Comparison of ENCODE assay signal across 30 cellular contexts in genomic region chr20:1295276-1295930, GRCh38. TPM values are rescaled to one million over a fixed set of nuclear protein-coding genes. Genes with fewer than 3 reads are reported as not detected.
"Had no signal": no experiment of that assay in that cellular context is flagged by ENCODE, and none has a peak within 500 bp of the region (broad histone marks: within the 10 kb centered on the region; RNA-seq: fewer than 3 reads in every experiment).

No MANE protein-coding gene starts in this region.

- H3K4me1 Mint-ChIP-seq: immature natural killer cell, nephron progenitor cell had no signal

- H3K4me3 ChIP-seq: adrenal gland, ascending aorta, gastroesophageal sphincter, lower lobe of right lung, ovary, psoas muscle, spleen, suprapubic skin, tibial nerve had no signal

- H3K4me1 ChIP-seq: ascending aorta, gastroesophageal sphincter, lower lobe of right lung, spleen had no signal

- H3K27me3 Mint-ChIP-seq: activated CD4-positive, alpha-beta memory T cell treated with anti-CD3 and anti-CD28 coated beads, Interleukin-2, amount 10 ng/mL, durations not matched to agents 7 days and 5 days; activated CD4-positive, alpha-beta T cell treated with anti-CD3 and anti-CD28 coated beads, Interleukin-2, amount 10 ng/mL, durations not matched to agents 24 days and 14 days; activated naive CD8-positive, alpha-beta T cell treated with anti-CD3 and anti-CD28 coated beads for 36 hours; T-helper 17 cell had no signal

- H3K9me3 ChIP-seq: adrenal gland, ascending aorta, gastroesophageal sphincter, lower lobe of right lung, ovary, psoas muscle, spleen, suprapubic skin, tibial nerve had no signal

- H3K27ac ChIP-seq: adrenal gland, ascending aorta, gastroesophageal sphincter, lower lobe of right lung, ovary, psoas muscle, spleen, suprapubic skin, tibial nerve, WERI-Rb-1 had no signal

- H3K27me3 ChIP-seq: adrenal gland, ascending aorta, gastroesophageal sphincter, ovary, spleen, suprapubic skin, tibial nerve had no signal

- ATAC-seq: activated CD4-positive, CD25-positive, alpha-beta regulatory T cell treated with anti-CD3 and anti-CD28 coated beads, Interleukin-2, amount 50 U/mL, for 24 hours; activated T-cell treated with anti-CD3 and anti-CD28 coated beads, Interleukin-2, amount 50 U/mL, for 72 hours; gastroesophageal sphincter; left lobe of liver; lower lobe of right lung; psoas muscle; SK-N-SH treated with all-trans-retinoic acid at 6 μM for 48 hours; T-helper 17 cell had no signal

- DNase-seq: activated CD4-positive, alpha-beta memory T cell treated with anti-CD3 and anti-CD28 coated beads, Interleukin-2, amount 10 ng/mL, durations not matched to agents 7 days and 5 days; activated CD4-positive, alpha-beta T cell treated with anti-CD3 and anti-CD28 coated beads, Interleukin-2, amount 10 ng/mL, durations not matched to agents 24 days and 14 days; activated effector memory CD4-positive, alpha-beta T cell treated with Interleukin-2 at 50 U/mL for 16 hours; activated naive CD4-positive, alpha-beta T cell treated with Interleukin-2 at 50 U/mL for 16 hours; activated naive CD8-positive, alpha-beta T cell treated with anti-CD3 and anti-CD28 coated beads for 36 hours; activated T-cell treated with anti-CD3 and anti-CD28 coated beads, Interleukin-2, amount 50 U/mL, for 72 hours; adrenal gland; central memory CD4-positive, alpha-beta T cell; effector memory CD4-positive, alpha-beta T cell; hippocampal formation; immature natural killer cell; kidney glomerular epithelial cell; lower lobe of right lung; mesendoderm; nephron progenitor cell; ovary; psoas muscle; stimulated activated naive CD4-positive, alpha-beta T cell; T-helper 17 cell; T1000; WERI-Rb-1 had no signal

- H3K36me3 ChIP-seq: adrenal gland, lower lobe of right lung, ovary, spleen, suprapubic skin, WERI-Rb-1 had no signal

- H3K4me3 Mint-ChIP-seq: activated CD4-positive, alpha-beta memory T cell treated with anti-CD3 and anti-CD28 coated beads, Interleukin-2, amount 10 ng/mL, durations not matched to agents 7 days and 5 days; activated CD4-positive, alpha-beta T cell treated with anti-CD3 and anti-CD28 coated beads, Interleukin-2, amount 10 ng/mL, durations not matched to agents 24 days and 14 days; activated naive CD8-positive, alpha-beta T cell treated with anti-CD3 and anti-CD28 coated beads for 36 hours; activated T-cell treated with anti-CD3 and anti-CD28 coated beads, Interleukin-2, amount 50 U/mL, for 72 hours; brain; immature natural killer cell; nephron progenitor cell; T-helper 17 cell had no signal

- H3K9me3 Mint-ChIP-seq: activated CD4-positive, alpha-beta memory T cell treated with anti-CD3 and anti-CD28 coated beads, Interleukin-2, amount 10 ng/mL, durations not matched to agents 7 days and 5 days; activated CD4-positive, alpha-beta T cell treated with anti-CD3 and anti-CD28 coated beads, Interleukin-2, amount 10 ng/mL, durations not matched to agents 24 days and 14 days; activated naive CD8-positive, alpha-beta T cell treated with anti-CD3 and anti-CD28 coated beads for 36 hours; activated T-cell treated with anti-CD3 and anti-CD28 coated beads, Interleukin-2, amount 50 U/mL, for 72 hours; brain; immature natural killer cell; nephron progenitor cell had no signal

- H3K27ac Mint-ChIP-seq: activated CD4-positive, alpha-beta memory T cell treated with anti-CD3 and anti-CD28 coated beads, Interleukin-2, amount 10 ng/mL, durations not matched to agents 7 days and 5 days; activated CD4-positive, alpha-beta T cell treated with anti-CD3 and anti-CD28 coated beads, Interleukin-2, amount 10 ng/mL, durations not matched to agents 24 days and 14 days; activated naive CD8-positive, alpha-beta T cell treated with anti-CD3 and anti-CD28 coated beads for 36 hours; activated T-cell treated with anti-CD3 and anti-CD28 coated beads, Interleukin-2, amount 50 U/mL, for 72 hours; brain; immature natural killer cell; nephron progenitor cell; T-helper 17 cell had no signal

RNA-seq across cellular contexts. Expression of gene SDCBP2, which starts 33.5 kb away (rescaled TPM):
- total RNA-seq: ascending aorta had no signal
